Comparison of ENCODE assay signal across 8 cellular contexts in genomic region chr21:35933466-35933865, GRCh38.
A peak's percentile ranks its signal among the peaks of the same experiment; 100 is the strongest.
DNase-seq lines count a peak whose midpoint lies in the region; ATAC-seq and TF ChIP-seq lines count a peak whose summit lies in the region.

No MANE protein-coding gene starts in this region.

- H3K4me3 Mint-ChIP-seq in activated T-helper 17 cell treated with anti-CD3 and anti-CD28 coated beads, Interleukin-2, amount 50 U/mL, for 72 hours, result no peak overlapping the region

- H3K27ac Mint-ChIP-seq in activated T-helper 17 cell treated with anti-CD3 and anti-CD28 coated beads, Interleukin-2, amount 50 U/mL, for 72 hours, result no peak overlapping the region

- DNase-seq in ACHN, result peak; percentile 69
- DNase-seq in LHCN-M2 (ENCODE audit: low read depth), result peak; percentile 89
- peak; percentile 83 to 95 for DNase-seq in cardiac fibroblast (ENCODE audit: low read depth in 2 of 2)
- peak; percentile 83 to 94 for DNase-seq in lower leg skin (ENCODE audit: low spot score in 2 of 2)
- no peak for DNase-seq in central memory CD4-positive, alpha-beta T cell
- DNase-seq in stimulated activated CD4-positive, alpha-beta T cell treated with anti-CD3 and anti-CD28 coated beads, Interleukin-15, amount 100 ng/mL, for 24 hours, result no peak

- in situ Hi-C loops in ACHN (cut with HindIII; ENCODE audit: low pct_ligation_motif_present, low pct_unique_long_range_greater_than_20kb, low sequenced_read_pairs), result no loop called here

- H3K27me3 Mint-ChIP-seq in activated T-helper 17 cell treated with anti-CD3 and anti-CD28 coated beads, Interleukin-2, amount 50 U/mL, for 72 hours, result peaks cover 3% of the 10 kb centered on the region

- 9 to 12% methylated on average over 3 of the region's 3 CpGs for WGBS in lower leg skin, 2 donors

- no peak for TF ChIP-seq POLR2A in lower leg skin (IDR thresholded peaks at IDR 0.05)

- H3K4me3 ChIP-seq in cardiac fibroblast (replicated peaks in 1 of 2; ENCODE audit: low read depth in 2 of 2, low read length in 2 of 2) (no peak overlapping the region), lower leg skin (ENCODE audit: low read depth, poor library complexity, severe bottlenecking) (no peak overlapping the region)

- no peaks in the 10 kb centered on the region for H3K4me1 Mint-ChIP-seq in activated T-helper 17 cell treated with anti-CD3 and anti-CD28 coated beads, Interleukin-2, amount 50 U/mL, for 72 hours

- TF ChIP-seq CTCF in cardiac fibroblast (IDR thresholded peaks at IDR 0.05; ENCODE audit: low read depth, low read length) (peak; percentile 43), lower leg skin (IDR thresholded peaks at IDR 0.05) (no peak)

- H3K36me3 Mint-ChIP-seq in activated T-helper 17 cell treated with anti-CD3 and anti-CD28 coated beads, Interleukin-2, amount 50 U/mL, for 72 hours (ENCODE audit: low read depth), result no peaks in the 10 kb centered on the region

- ATAC-seq in HG02642 (IDR thresholded peaks at IDR 0.05; ENCODE audit: poor library complexity, unreplicated experiment), result no peak
- no peak for ATAC-seq in activated T-helper 17 cell treated with anti-CD3 and anti-CD28 coated beads, Interleukin-2, amount 50 U/mL, for 72 hours (replicated peaks)

- no peaks in the 10 kb centered on the region for H3K9me3 Mint-ChIP-seq in activated T-helper 17 cell treated with anti-CD3 and anti-CD28 coated beads, Interleukin-2, amount 50 U/mL, for 72 hours

- intact Hi-C loops in lower leg skin (cut with DNase I; ENCODE audit: low total_unique reads), result no loop called here

Comparison
In these comparisons a context has a peak if more than half of its experiments do, and no peak if none do; other contexts are left out.
1. DNase-seq: peak in ACHN (single experiment), LHCN-M2 (single experiment), cardiac fibroblast (2 of 2) and lower leg skin (2 of 2); none in central memory CD4-positive, alpha-beta T cell (single experiment) and stimulated activated CD4-positive, alpha-beta T cell treated with anti-CD3 and anti-CD28 coated beads, Interleukin-15, amount 100 ng/mL, for 24 hours (single experiment).